In the genomic region with DNA sequence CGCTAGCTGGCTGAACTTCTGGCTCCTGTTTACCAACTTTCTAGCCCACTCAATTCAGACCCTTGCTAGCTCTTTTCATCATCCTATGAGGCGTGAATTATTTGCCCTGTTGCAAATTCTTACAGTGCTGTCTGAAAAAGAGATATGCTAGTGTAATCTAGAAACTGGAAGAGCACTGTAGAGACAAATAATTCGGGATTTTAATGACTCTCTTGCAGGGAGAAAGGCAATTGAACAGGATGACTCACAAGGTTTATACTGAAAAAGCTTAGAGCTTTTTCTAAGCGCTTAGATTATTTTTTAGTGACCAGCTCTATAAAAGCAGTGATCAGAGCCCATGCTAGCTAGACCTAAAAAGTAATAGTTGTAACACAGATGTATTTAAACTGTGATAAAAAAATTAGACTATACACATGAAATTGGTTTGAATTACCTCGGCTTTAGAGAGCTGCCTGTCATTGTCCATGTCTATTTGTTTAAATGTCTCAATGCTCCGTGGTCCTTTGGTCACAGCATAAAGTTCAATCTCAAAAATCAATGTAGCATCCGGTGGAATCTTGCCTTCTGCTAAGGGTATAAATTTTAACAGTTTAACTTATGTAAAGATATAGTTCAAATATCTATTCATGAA, we compare ENCODE assay signal across 1 cellular context.
TF ChIP-seq lines count a peak whose summit lies in the region.

No MANE protein-coding gene starts in this region.

TF ChIP-seq in HepG2, 621 proteins besides CTCF, POLR2A, EP300 and RAD21 (continued from another document and continues in another):
- TF ChIP-seq HDAC2 (CRISPR knock-in tag; IDR thresholded peaks at IDR 0.05) (peak; percentile 69; the same call in 1 of the 2 replicates), ZC3H13 (CRISPR knock-in tag; IDR thresholded peaks at IDR 0.05) (no peak), SYNCRIP (IDR thresholded peaks at IDR 0.05; ENCODE audit: insufficient read depth, low read depth, low read length) (no peak), HNF4G (IDR thresholded peaks at IDR 0.05; ENCODE audit: borderline replicate concordance, low read depth, low read length) (peak; percentile 96), HNF4G (CRISPR knock-in tag; IDR thresholded peaks at IDR 0.05; ENCODE audit: borderline replicate concordance, low read depth) (0 out of 2 replicates have a peak, but pooled peaks have one; percentile 41), ZNF788 (CRISPR knock-in tag; IDR thresholded peaks at IDR 0.05; ENCODE audit: borderline replicate concordance) (no peak), HIVEP1 (CRISPR knock-in tag; IDR thresholded peaks at IDR 0.05) (no peak), RARG (CRISPR knock-in tag; IDR thresholded peaks at IDR 0.05; ENCODE audit: low read depth) (no peak), SRF (IDR thresholded peaks at IDR 0.05; ENCODE audit: low read depth, low read length) (no peak), ZNF790 (CRISPR knock-in tag; IDR thresholded peaks at IDR 0.05; ENCODE audit: borderline replicate concordance) (no peak), ZNF749 (CRISPR knock-in tag; IDR thresholded peaks at IDR 0.05; ENCODE audit: borderline replicate concordance) (no peak), NR1H2 (CRISPR knock-in tag; IDR thresholded peaks at IDR 0.05; ENCODE audit: borderline replicate concordance, low read depth) (no peak), NPAS2 (CRISPR knock-in tag; IDR thresholded peaks at IDR 0.05; ENCODE audit: borderline replicate concordance) (no peak), TAF15 (IDR thresholded peaks at IDR 0.05; ENCODE audit: low read depth, low read length, poor library complexity, severe bottlenecking) (no peak), NR2C2 (CRISPR knock-in tag; IDR thresholded peaks at IDR 0.05; ENCODE audit: borderline replicate concordance) (no peak), ZFYVE20 (CRISPR knock-in tag; IDR thresholded peaks at IDR 0.05; ENCODE audit: borderline replicate concordance, low read depth) (no peak), ZNF619 (CRISPR knock-in tag; IDR thresholded peaks at IDR 0.05) (no peak), ZMYM2 (CRISPR knock-in tag; IDR thresholded peaks at IDR 0.05) (no peak), CHCHD3 (CRISPR knock-in tag; IDR thresholded peaks at IDR 0.05) (no peak), ZNF17 (CRISPR knock-in tag; IDR thresholded peaks at IDR 0.05) (no peak)
- TF ChIP-seq, protein P1, sequence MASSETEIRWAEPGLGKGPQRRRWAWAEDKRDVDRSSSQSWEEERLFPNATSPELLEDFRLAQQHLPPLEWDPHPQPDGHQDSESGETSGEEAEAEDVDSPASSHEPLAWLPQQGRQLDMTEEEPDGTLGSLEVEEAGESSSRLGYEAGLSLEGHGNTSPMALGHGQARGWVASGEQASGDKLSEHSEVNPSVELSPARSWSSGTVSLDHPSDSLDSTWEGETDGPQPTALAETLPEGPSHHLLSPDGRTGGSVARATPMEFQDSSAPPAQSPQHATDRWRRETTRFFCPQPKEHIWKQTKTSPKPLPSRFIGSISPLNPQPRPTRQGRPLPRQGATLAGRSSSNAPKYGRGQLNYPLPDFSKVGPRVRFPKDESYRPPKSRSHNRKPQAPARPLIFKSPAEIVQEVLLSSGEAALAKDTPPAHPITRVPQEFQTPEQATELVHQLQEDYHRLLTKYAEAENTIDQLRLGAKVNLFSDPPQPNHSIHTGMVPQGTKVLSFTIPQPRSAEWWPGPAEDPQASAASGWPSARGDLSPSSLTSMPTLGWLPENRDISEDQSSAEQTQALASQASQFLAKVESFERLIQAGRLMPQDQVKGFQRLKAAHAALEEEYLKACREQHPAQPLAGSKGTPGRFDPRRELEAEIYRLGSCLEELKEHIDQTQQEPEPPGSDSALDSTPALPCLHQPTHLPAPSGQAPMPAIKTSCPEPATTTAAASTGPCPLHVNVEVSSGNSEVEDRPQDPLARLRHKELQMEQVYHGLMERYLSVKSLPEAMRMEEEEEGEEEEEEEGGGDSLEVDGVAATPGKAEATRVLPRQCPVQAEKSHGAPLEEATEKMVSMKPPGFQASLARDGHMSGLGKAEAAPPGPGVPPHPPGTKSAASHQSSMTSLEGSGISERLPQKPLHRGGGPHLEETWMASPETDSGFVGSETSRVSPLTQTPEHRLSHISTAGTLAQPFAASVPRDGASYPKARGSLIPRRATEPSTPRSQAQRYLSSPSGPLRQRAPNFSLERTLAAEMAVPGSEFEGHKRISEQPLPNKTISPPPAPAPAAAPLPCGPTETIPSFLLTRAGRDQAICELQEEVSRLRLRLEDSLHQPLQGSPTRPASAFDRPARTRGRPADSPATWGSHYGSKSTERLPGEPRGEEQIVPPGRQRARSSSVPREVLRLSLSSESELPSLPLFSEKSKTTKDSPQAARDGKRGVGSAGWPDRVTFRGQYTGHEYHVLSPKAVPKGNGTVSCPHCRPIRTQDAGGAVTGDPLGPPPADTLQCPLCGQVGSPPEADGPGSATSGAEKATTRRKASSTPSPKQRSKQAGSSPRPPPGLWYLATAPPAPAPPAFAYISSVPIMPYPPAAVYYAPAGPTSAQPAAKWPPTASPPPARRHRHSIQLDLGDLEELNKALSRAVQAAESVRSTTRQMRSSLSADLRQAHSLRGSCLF (CRISPR knock-in tag; IDR thresholded peaks at IDR 0.05; ENCODE audit: borderline replicate concordance): no peak
- TF ChIP-seq, protein P2, sequence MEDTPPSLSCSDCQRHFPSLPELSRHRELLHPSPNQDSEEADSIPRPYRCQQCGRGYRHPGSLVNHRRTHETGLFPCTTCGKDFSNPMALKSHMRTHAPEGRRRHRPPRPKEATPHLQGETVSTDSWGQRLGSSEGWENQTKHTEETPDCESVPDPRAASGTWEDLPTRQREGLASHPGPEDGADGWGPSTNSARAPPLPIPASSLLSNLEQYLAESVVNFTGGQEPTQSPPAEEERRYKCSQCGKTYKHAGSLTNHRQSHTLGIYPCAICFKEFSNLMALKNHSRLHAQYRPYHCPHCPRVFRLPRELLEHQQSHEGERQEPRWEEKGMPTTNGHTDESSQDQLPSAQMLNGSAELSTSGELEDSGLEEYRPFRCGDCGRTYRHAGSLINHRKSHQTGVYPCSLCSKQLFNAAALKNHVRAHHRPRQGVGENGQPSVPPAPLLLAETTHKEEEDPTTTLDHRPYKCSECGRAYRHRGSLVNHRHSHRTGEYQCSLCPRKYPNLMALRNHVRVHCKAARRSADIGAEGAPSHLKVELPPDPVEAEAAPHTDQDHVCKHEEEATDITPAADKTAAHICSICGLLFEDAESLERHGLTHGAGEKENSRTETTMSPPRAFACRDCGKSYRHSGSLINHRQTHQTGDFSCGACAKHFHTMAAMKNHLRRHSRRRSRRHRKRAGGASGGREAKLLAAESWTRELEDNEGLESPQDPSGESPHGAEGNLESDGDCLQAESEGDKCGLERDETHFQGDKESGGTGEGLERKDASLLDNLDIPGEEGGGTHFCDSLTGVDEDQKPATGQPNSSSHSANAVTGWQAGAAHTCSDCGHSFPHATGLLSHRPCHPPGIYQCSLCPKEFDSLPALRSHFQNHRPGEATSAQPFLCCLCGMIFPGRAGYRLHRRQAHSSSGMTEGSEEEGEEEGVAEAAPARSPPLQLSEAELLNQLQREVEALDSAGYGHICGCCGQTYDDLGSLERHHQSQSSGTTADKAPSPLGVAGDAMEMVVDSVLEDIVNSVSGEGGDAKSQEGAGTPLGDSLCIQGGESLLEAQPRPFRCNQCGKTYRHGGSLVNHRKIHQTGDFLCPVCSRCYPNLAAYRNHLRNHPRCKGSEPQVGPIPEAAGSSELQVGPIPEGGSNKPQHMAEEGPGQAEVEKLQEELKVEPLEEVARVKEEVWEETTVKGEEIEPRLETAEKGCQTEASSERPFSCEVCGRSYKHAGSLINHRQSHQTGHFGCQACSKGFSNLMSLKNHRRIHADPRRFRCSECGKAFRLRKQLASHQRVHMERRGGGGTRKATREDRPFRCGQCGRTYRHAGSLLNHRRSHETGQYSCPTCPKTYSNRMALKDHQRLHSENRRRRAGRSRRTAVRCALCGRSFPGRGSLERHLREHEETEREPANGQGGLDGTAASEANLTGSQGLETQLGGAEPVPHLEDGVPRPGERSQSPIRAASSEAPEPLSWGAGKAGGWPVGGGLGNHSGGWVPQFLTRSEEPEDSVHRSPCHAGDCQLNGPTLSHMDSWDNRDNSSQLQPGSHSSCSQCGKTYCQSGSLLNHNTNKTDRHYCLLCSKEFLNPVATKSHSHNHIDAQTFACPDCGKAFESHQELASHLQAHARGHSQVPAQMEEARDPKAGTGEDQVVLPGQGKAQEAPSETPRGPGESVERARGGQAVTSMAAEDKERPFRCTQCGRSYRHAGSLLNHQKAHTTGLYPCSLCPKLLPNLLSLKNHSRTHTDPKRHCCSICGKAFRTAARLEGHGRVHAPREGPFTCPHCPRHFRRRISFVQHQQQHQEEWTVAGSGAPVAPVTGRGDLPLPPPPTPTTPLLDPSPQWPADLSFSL (CRISPR knock-in tag; IDR thresholded peaks at IDR 0.05): no peak
- TF ChIP-seq, protein P3, sequence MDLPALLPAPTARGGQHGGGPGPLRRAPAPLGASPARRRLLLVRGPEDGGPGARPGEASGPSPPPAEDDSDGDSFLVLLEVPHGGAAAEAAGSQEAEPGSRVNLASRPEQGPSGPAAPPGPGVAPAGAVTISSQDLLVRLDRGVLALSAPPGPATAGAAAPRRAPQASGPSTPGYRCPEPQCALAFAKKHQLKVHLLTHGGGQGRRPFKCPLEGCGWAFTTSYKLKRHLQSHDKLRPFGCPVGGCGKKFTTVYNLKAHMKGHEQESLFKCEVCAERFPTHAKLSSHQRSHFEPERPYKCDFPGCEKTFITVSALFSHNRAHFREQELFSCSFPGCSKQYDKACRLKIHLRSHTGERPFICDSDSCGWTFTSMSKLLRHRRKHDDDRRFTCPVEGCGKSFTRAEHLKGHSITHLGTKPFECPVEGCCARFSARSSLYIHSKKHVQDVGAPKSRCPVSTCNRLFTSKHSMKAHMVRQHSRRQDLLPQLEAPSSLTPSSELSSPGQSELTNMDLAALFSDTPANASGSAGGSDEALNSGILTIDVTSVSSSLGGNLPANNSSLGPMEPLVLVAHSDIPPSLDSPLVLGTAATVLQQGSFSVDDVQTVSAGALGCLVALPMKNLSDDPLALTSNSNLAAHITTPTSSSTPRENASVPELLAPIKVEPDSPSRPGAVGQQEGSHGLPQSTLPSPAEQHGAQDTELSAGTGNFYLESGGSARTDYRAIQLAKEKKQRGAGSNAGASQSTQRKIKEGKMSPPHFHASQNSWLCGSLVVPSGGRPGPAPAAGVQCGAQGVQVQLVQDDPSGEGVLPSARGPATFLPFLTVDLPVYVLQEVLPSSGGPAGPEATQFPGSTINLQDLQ (CRISPR knock-in tag; IDR thresholded peaks at IDR 0.05): no peak
- TF ChIP-seq, protein P4, sequence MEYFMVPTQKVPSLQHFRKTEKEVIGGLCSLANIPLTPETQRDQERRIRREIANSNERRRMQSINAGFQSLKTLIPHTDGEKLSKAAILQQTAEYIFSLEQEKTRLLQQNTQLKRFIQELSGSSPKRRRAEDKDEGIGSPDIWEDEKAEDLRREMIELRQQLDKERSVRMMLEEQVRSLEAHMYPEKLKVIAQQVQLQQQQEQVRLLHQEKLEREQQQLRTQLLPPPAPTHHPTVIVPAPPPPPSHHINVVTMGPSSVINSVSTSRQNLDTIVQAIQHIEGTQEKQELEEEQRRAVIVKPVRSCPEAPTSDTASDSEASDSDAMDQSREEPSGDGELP (IDR thresholded peaks at IDR 0.05; ENCODE audit: borderline replicate concordance, low read depth): no peak
- TF ChIP-seq, protein P5, sequence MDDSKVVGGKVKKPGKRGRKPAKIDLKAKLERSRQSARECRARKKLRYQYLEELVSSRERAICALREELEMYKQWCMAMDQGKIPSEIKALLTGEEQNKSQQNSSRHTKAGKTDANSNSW (CRISPR knock-in tag; IDR thresholded peaks at IDR 0.05; ENCODE audit: borderline replicate concordance): no peak
- TF ChIP-seq, protein P6, sequence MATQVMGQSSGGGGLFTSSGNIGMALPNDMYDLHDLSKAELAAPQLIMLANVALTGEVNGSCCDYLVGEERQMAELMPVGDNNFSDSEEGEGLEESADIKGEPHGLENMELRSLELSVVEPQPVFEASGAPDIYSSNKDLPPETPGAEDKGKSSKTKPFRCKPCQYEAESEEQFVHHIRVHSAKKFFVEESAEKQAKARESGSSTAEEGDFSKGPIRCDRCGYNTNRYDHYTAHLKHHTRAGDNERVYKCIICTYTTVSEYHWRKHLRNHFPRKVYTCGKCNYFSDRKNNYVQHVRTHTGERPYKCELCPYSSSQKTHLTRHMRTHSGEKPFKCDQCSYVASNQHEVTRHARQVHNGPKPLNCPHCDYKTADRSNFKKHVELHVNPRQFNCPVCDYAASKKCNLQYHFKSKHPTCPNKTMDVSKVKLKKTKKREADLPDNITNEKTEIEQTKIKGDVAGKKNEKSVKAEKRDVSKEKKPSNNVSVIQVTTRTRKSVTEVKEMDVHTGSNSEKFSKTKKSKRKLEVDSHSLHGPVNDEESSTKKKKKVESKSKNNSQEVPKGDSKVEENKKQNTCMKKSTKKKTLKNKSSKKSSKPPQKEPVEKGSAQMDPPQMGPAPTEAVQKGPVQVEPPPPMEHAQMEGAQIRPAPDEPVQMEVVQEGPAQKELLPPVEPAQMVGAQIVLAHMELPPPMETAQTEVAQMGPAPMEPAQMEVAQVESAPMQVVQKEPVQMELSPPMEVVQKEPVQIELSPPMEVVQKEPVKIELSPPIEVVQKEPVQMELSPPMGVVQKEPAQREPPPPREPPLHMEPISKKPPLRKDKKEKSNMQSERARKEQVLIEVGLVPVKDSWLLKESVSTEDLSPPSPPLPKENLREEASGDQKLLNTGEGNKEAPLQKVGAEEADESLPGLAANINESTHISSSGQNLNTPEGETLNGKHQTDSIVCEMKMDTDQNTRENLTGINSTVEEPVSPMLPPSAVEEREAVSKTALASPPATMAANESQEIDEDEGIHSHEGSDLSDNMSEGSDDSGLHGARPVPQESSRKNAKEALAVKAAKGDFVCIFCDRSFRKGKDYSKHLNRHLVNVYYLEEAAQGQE (IDR thresholded peaks at IDR 0.05; ENCODE audit: borderline replicate concordance in 1 of 2, low read depth in 1 of 2, low read length in 2 of 2): no peak
- TF ChIP-seq, protein P7, sequence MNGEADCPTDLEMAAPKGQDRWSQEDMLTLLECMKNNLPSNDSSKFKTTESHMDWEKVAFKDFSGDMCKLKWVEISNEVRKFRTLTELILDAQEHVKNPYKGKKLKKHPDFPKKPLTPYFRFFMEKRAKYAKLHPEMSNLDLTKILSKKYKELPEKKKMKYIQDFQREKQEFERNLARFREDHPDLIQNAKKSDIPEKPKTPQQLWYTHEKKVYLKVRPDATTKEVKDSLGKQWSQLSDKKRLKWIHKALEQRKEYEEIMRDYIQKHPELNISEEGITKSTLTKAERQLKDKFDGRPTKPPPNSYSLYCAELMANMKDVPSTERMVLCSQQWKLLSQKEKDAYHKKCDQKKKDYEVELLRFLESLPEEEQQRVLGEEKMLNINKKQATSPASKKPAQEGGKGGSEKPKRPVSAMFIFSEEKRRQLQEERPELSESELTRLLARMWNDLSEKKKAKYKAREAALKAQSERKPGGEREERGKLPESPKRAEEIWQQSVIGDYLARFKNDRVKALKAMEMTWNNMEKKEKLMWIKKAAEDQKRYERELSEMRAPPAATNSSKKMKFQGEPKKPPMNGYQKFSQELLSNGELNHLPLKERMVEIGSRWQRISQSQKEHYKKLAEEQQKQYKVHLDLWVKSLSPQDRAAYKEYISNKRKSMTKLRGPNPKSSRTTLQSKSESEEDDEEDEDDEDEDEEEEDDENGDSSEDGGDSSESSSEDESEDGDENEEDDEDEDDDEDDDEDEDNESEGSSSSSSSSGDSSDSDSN (CRISPR knock-in tag; IDR thresholded peaks at IDR 0.05): no peak
